In the genomic region with DNA sequence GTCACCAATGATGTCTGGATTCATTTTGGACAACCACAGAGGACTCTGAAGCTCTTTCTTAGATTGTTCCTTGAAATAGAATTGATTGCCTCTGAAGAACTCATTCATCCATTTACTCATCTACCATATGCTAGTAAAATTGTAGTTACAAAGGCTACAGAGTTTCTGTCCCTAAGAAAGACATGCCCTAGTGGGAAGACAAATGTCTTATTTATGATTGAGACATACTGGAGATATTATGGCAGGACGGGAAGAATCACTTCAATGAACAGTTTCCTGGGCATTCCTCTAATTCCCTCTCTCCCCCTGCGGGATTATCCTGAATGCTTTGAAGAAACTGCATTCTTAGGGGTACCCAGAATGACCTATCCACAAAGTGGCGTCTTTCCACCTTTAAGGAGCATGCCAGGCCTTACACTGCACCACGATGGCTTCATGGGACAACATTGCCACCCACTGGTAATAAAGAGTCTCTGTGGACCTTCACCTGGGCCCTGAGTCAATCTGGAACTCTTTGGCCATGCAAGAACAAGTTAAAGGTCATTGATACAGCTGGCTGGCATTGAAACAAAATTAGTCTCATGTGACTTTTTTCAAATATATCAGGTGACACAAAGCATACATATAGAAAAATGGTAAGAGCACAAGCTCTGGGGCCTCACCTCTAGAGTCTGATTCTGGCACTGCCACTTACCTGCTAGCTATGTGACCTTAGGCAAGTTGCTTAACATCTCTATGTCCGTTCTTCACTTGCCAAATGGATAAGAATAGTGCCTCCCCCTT, we compare ENCODE assay signal across 1 cellular context.
A peak's percentile ranks its signal among the peaks of the same experiment; 100 is the strongest.
TF ChIP-seq lines count a peak whose summit lies in the region.

No MANE protein-coding gene starts in this region.

TF ChIP-seq in HepG2, 621 proteins besides CTCF, POLR2A, EP300 and RAD21 (continued from another document and continues in another):
- TF ChIP-seq SALL1 (CRISPR knock-in tag; IDR thresholded peaks at IDR 0.05) = peak; percentile 48; the same call in 1 of the 2 replicates
- peak; percentile 67; the same call in 1 of the 2 replicates for TF ChIP-seq FOXO1 (CRISPR knock-in tag; IDR thresholded peaks at IDR 0.05)
- TF ChIP-seq IKZF1 (IDR thresholded peaks at IDR 0.05) = no peak
- TF ChIP-seq KAT7 (CRISPR knock-in tag; IDR thresholded peaks at IDR 0.05; ENCODE audit: borderline replicate concordance) = no peak
- TF ChIP-seq ZNF24 (IDR thresholded peaks at IDR 0.05) = no peak
- TF ChIP-seq, protein P1, sequence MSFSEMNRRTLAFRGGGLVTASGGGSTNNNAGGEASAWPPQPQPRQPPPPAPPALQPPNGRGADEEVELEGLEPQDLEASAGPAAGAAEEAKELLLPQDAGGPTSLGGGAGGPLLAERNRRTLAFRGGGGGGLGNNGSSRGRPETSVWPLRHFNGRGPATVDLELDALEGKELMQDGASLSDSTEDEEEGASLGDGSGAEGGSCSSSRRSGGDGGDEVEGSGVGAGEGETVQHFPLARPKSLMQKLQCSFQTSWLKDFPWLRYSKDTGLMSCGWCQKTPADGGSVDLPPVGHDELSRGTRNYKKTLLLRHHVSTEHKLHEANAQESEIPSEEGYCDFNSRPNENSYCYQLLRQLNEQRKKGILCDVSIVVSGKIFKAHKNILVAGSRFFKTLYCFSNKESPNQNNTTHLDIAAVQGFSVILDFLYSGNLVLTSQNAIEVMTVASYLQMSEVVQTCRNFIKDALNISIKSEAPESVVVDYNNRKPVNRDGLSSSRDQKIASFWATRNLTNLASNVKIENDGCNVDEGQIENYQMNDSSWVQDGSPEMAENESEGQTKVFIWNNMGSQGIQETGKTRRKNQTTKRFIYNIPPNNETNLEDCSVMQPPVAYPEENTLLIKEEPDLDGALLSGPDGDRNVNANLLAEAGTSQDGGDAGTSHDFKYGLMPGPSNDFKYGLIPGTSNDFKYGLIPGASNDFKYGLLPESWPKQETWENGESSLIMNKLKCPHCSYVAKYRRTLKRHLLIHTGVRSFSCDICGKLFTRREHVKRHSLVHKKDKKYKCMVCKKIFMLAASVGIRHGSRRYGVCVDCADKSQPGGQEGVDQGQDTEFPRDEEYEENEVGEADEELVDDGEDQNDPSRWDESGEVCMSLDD (CRISPR knock-in tag; IDR thresholded peaks at IDR 0.05; ENCODE audit: borderline replicate concordance) = no peak
- no peak for TF ChIP-seq MTA3 (CRISPR knock-in tag; IDR thresholded peaks at IDR 0.05)
- TF ChIP-seq TBX3 (IDR thresholded peaks at IDR 0.05; ENCODE audit: borderline replicate concordance) = no peak
- TF ChIP-seq RELA (CRISPR knock-in tag; IDR thresholded peaks at IDR 0.05) = no peak
- no peak for TF ChIP-seq MBD4 (IDR thresholded peaks at IDR 0.05; ENCODE audit: borderline replicate concordance, low read length)
- no peak for TF ChIP-seq CC2D1A (CRISPR knock-in tag; IDR thresholded peaks at IDR 0.05)
- TF ChIP-seq, protein P2, sequence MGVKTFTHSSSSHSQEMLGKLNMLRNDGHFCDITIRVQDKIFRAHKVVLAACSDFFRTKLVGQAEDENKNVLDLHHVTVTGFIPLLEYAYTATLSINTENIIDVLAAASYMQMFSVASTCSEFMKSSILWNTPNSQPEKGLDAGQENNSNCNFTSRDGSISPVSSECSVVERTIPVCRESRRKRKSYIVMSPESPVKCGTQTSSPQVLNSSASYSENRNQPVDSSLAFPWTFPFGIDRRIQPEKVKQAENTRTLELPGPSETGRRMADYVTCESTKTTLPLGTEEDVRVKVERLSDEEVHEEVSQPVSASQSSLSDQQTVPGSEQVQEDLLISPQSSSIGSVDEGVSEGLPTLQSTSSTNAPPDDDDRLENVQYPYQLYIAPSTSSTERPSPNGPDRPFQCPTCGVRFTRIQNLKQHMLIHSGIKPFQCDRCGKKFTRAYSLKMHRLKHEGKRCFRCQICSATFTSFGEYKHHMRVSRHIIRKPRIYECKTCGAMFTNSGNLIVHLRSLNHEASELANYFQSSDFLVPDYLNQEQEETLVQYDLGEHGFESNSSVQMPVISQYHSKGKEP (CRISPR knock-in tag; IDR thresholded peaks at IDR 0.05) = no peak
- no peak for TF ChIP-seq SIX4 (CRISPR knock-in tag; IDR thresholded peaks at IDR 0.05)
- no peak for TF ChIP-seq ARNT2 (CRISPR knock-in tag; IDR thresholded peaks at IDR 0.05; ENCODE audit: low read depth)
- TF ChIP-seq KMT2A (CRISPR knock-in tag; IDR thresholded peaks at IDR 0.05) = 0 out of 2 replicates have a peak, but pooled peaks have one; percentile 51
- no peak for TF ChIP-seq ZNF101 (CRISPR knock-in tag; IDR thresholded peaks at IDR 0.05; ENCODE audit: borderline replicate concordance, low read depth)
- peak; percentile 73 for TF ChIP-seq HNF4A (CRISPR knock-in tag; IDR thresholded peaks at IDR 0.05)
- no peak for TF ChIP-seq KDM5B (CRISPR knock-in tag; IDR thresholded peaks at IDR 0.05; ENCODE audit: borderline replicate concordance)
- no peak for TF ChIP-seq NFKB2 (CRISPR knock-in tag; IDR thresholded peaks at IDR 0.05; ENCODE audit: borderline replicate concordance)
- TF ChIP-seq ZNF737 (CRISPR knock-in tag; IDR thresholded peaks at IDR 0.05; ENCODE audit: borderline replicate concordance) = no peak
- no peak for TF ChIP-seq ZNF670 (CRISPR knock-in tag; IDR thresholded peaks at IDR 0.05; ENCODE audit: borderline replicate concordance)
- no peak for TF ChIP-seq ZNF30 (CRISPR knock-in tag; IDR thresholded peaks at IDR 0.05)
- TF ChIP-seq PHF5A (CRISPR knock-in tag; IDR thresholded peaks at IDR 0.05; ENCODE audit: low read depth, unreplicated experiment) = peak; percentile 37
- no peak for TF ChIP-seq ZNF577 (CRISPR knock-in tag; IDR thresholded peaks at IDR 0.05; ENCODE audit: borderline replicate concordance, low read depth)
- no peak for TF ChIP-seq KAT2B (IDR thresholded peaks at IDR 0.05; ENCODE audit: borderline replicate concordance, low read depth, low read length)
- TF ChIP-seq TIGD3 (CRISPR knock-in tag; IDR thresholded peaks at IDR 0.05; ENCODE audit: borderline replicate concordance) = no peak
- TF ChIP-seq CENPT (CRISPR knock-in tag; IDR thresholded peaks at IDR 0.05; ENCODE audit: low read depth) = no peak
- no peak for TF ChIP-seq MTF2 (CRISPR knock-in tag; IDR thresholded peaks at IDR 0.05; ENCODE audit: borderline replicate concordance)
- no peak for TF ChIP-seq KDM2A (CRISPR knock-in tag; IDR thresholded peaks at IDR 0.05; ENCODE audit: borderline replicate concordance, low read depth)
- TF ChIP-seq ZFP36 (IDR thresholded peaks at IDR 0.05; ENCODE audit: borderline replicate concordance, low read depth, low read length, partially characterized antibody) = no peak
- TF ChIP-seq, protein P3, sequence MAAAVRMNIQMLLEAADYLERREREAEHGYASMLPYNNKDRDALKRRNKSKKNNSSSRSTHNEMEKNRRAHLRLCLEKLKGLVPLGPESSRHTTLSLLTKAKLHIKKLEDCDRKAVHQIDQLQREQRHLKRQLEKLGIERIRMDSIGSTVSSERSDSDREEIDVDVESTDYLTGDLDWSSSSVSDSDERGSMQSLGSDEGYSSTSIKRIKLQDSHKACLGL (CRISPR knock-in tag; IDR thresholded peaks at IDR 0.05) = no peak
- no peak for TF ChIP-seq ZNF557 (CRISPR knock-in tag; IDR thresholded peaks at IDR 0.05)
- TF ChIP-seq EED (CRISPR knock-in tag; IDR thresholded peaks at IDR 0.05) = no peak
- TF ChIP-seq ARHGAP35 (CRISPR knock-in tag; IDR thresholded peaks at IDR 0.05; ENCODE audit: borderline replicate concordance) = no peak
- TF ChIP-seq ZNF784 (CRISPR knock-in tag; IDR thresholded peaks at IDR 0.05; ENCODE audit: borderline replicate concordance) = no peak
- TF ChIP-seq EEA1 (CRISPR knock-in tag; IDR thresholded peaks at IDR 0.05; ENCODE audit: borderline replicate concordance) = no peak
- peak; percentile 70; the same call in 1 of the 2 replicates for TF ChIP-seq MIER2 (CRISPR knock-in tag; IDR thresholded peaks at IDR 0.05)
- TF ChIP-seq, protein P4, sequence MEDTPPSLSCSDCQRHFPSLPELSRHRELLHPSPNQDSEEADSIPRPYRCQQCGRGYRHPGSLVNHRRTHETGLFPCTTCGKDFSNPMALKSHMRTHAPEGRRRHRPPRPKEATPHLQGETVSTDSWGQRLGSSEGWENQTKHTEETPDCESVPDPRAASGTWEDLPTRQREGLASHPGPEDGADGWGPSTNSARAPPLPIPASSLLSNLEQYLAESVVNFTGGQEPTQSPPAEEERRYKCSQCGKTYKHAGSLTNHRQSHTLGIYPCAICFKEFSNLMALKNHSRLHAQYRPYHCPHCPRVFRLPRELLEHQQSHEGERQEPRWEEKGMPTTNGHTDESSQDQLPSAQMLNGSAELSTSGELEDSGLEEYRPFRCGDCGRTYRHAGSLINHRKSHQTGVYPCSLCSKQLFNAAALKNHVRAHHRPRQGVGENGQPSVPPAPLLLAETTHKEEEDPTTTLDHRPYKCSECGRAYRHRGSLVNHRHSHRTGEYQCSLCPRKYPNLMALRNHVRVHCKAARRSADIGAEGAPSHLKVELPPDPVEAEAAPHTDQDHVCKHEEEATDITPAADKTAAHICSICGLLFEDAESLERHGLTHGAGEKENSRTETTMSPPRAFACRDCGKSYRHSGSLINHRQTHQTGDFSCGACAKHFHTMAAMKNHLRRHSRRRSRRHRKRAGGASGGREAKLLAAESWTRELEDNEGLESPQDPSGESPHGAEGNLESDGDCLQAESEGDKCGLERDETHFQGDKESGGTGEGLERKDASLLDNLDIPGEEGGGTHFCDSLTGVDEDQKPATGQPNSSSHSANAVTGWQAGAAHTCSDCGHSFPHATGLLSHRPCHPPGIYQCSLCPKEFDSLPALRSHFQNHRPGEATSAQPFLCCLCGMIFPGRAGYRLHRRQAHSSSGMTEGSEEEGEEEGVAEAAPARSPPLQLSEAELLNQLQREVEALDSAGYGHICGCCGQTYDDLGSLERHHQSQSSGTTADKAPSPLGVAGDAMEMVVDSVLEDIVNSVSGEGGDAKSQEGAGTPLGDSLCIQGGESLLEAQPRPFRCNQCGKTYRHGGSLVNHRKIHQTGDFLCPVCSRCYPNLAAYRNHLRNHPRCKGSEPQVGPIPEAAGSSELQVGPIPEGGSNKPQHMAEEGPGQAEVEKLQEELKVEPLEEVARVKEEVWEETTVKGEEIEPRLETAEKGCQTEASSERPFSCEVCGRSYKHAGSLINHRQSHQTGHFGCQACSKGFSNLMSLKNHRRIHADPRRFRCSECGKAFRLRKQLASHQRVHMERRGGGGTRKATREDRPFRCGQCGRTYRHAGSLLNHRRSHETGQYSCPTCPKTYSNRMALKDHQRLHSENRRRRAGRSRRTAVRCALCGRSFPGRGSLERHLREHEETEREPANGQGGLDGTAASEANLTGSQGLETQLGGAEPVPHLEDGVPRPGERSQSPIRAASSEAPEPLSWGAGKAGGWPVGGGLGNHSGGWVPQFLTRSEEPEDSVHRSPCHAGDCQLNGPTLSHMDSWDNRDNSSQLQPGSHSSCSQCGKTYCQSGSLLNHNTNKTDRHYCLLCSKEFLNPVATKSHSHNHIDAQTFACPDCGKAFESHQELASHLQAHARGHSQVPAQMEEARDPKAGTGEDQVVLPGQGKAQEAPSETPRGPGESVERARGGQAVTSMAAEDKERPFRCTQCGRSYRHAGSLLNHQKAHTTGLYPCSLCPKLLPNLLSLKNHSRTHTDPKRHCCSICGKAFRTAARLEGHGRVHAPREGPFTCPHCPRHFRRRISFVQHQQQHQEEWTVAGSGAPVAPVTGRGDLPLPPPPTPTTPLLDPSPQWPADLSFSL (CRISPR knock-in tag; IDR thresholded peaks at IDR 0.05) = peak; percentile 62; the same call in 1 of the 2 replicates
- TF ChIP-seq, protein P5, sequence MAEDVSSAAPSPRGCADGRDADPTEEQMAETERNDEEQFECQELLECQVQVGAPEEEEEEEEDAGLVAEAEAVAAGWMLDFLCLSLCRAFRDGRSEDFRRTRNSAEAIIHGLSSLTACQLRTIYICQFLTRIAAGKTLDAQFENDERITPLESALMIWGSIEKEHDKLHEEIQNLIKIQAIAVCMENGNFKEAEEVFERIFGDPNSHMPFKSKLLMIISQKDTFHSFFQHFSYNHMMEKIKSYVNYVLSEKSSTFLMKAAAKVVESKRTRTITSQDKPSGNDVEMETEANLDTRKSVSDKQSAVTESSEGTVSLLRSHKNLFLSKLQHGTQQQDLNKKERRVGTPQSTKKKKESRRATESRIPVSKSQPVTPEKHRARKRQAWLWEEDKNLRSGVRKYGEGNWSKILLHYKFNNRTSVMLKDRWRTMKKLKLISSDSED (CRISPR knock-in tag; IDR thresholded peaks at IDR 0.05) = no peak
- peak; percentile 60; the same call in 1 of the 2 replicates for TF ChIP-seq IKZF5 (CRISPR knock-in tag; IDR thresholded peaks at IDR 0.05)
- TF ChIP-seq USF2 (IDR thresholded peaks at IDR 0.05; ENCODE audit: low read depth, low read length) = no peak
- TF ChIP-seq USF2 (CRISPR knock-in tag; IDR thresholded peaks at IDR 0.05; ENCODE audit: borderline replicate concordance) = no peak
- no peak for TF ChIP-seq ZNF343 (CRISPR knock-in tag; IDR thresholded peaks at IDR 0.05)
